In genomic region chr11:60764879-60765278, GRCh38 we compare ENCODE assay signal across 10 cellular contexts. TPM values are rescaled to one million over a fixed set of nuclear protein-coding genes. Genes with fewer than 3 reads are reported as not detected.
DNase-seq lines count a peak whose midpoint lies in the region; ATAC-seq and TF ChIP-seq lines count a peak whose summit lies in the region.
"Had no signal": no experiment of that assay in that cellular context is flagged by ENCODE, and none has a peak within 500 bp of the region (broad histone marks: within the 10 kb centered on the region; RNA-seq: fewer than 3 reads in every experiment).

No MANE protein-coding gene starts in this region.

- whole genome bisulfite sequencing in heart left ventricle, 4 donors = 13 to 46% (median 35%) methylated on average over 1 of the region's 1 CpG

- H3K27me3 ChIP-seq in left lung = peaks cover 0 to 37% of the 10 kb centered on the region in 2 donors
- H3K27me3 ChIP-seq in heart left ventricle = peaks cover 0 to 65% (median 4%) of the 10 kb centered on the region in 9 donors

- DNase-seq in choroid plexus epithelial cell (ENCODE audit: low read depth) (peak; percentile 22), SIG-M5 treated with dmso at 0.1 percent for 504 hours (lab: John Stamatoyannopoulos, UW; ENCODE audit: unreplicated experiment) (no peak), left lung (no peak), heart left ventricle (no peak)
- DNase-seq: H7 had no signal

- peak; percentile 31 for ATAC-seq in GM19023 (IDR thresholded peaks at IDR 0.05; ENCODE audit: unreplicated experiment)
- ATAC-seq in GM21528 (IDR thresholded peaks at IDR 0.05; ENCODE audit: low FRiP score, unreplicated experiment) = peak; percentile 38
- peak; percentile 41 for ATAC-seq in HG03175 (IDR thresholded peaks at IDR 0.05; ENCODE audit: unreplicated experiment)
- ATAC-seq in left lung = no peak
- ATAC-seq in heart left ventricle = no peak

- H3K4me1 ChIP-seq in left lung = peaks cover 0 to 9% of the 10 kb centered on the region in 2 donors
- peaks cover 0 to 6% (median 0%) of the 10 kb centered on the region in 12 donors for H3K4me1 ChIP-seq in heart left ventricle

- TF ChIP-seq CTCF in choroid plexus epithelial cell (conservative IDR thresholded peaks at IDR 0.05; ENCODE audit: low read depth, low read length) (no peak), left lung (IDR thresholded peaks at IDR 0.05) (no peak), heart left ventricle (IDR thresholded peaks at IDR 0.05) (no peak)

- intact Hi-C loops in left lung (cut with DNase I) = no loop called here
- intact Hi-C loops in heart left ventricle (cut with DNase I) = no loop called here

- H3K4me3 ChIP-seq in choroid plexus epithelial cell (ENCODE audit: low read depth, low read length) (no peak overlapping the region), left lung (no peak overlapping the region), heart left ventricle (no peak overlapping the region)

- no peaks in the 10 kb centered on the region for H3K9me3 ChIP-seq in left lung
- no peaks in the 10 kb centered on the region for H3K9me3 ChIP-seq in heart left ventricle

- no peak for TF ChIP-seq POLR2A in heart left ventricle (IDR thresholded peaks at IDR 0.05)

- no peak overlapping the region for H3K27ac ChIP-seq in left lung
- H3K27ac ChIP-seq in heart left ventricle = no peak overlapping the region

- H3K36me3 ChIP-seq in left lung (no peaks in the 10 kb centered on the region), heart left ventricle (no peaks in the 10 kb centered on the region)

RNA-seq across cellular contexts. Expression of gene MS4A15, which starts 8.2 kb away (rescaled TPM):
- 10 to 100 TPM in 1 of 2 donors, 1 to 10 TPM in 1; 8.7 to 13.4 TPM for total RNA-seq in left lung
- total RNA-seq in heart left ventricle = not detected
- not detected for polyA plus RNA-seq in heart left ventricle
- total RNA-seq: astrocyte; T-helper 1 cell treated with Interleukin-12 subunit alpha and Interleukin-12 subunit beta and Interleukin-4 antibody, amounts not matched to agents 30 ng/mL and 1 ng/mL, for 36 hours had no signal

RNA-seq across cellular contexts. Expression of gene MS4A10, which starts 20.3 kb away (rescaled TPM):
- not detected for total RNA-seq in left lung
- not detected for total RNA-seq in heart left ventricle
- polyA plus RNA-seq in heart left ventricle = not detected
- total RNA-seq: astrocyte; H7; T-helper 1 cell treated with Interleukin-12 subunit alpha and Interleukin-12 subunit beta and Interleukin-4 antibody, amounts not matched to agents 30 ng/mL and 1 ng/mL, for 36 hours had no signal

RNA-seq across cellular contexts. Expression of gene MS4A18, which starts 40.4 kb away (rescaled TPM):
- total RNA-seq in left lung (not detected), heart left ventricle (not detected)
- not detected for polyA plus RNA-seq in heart left ventricle
- total RNA-seq: astrocyte; H7; T-helper 1 cell treated with Interleukin-12 subunit alpha and Interleukin-12 subunit beta and Interleukin-4 antibody, amounts not matched to agents 30 ng/mL and 1 ng/mL, for 36 hours had no signal

Comparison
In these comparisons a context has a peak if more than half of its experiments do, and no peak if none do; other contexts are left out.
1. ATAC-seq: peak in GM19023 (single experiment), GM21528 (single experiment) and HG03175 (single experiment); none in left lung (single experiment) and heart left ventricle (0 of 4).
2. RNA of gene MS4A15, which starts 8.2 kb away (total RNA-seq): 8.7 to 13.4 TPM in left lung; not detected in heart left ventricle; every median in the first group is over 4 times any median in the second.